9 cellular contexts compared by ENCODE assay signal in genomic region chr5:177491429-177491945, GRCh38. TPM values are rescaled to one million over a fixed set of nuclear protein-coding genes. Genes with fewer than 3 reads are reported as not detected.
DNase-seq lines count a peak whose midpoint lies in the region; ATAC-seq and TF ChIP-seq lines count a peak whose summit lies in the region.
"Had no signal": no experiment of that assay in that cellular context is flagged by ENCODE, and none has a peak within 500 bp of the region (broad histone marks: within the 10 kb centered on the region; RNA-seq: fewer than 3 reads in every experiment).

No MANE protein-coding gene starts in this region.

- peak overlapping the region; percentile 18 for H3K4me3 Mint-ChIP-seq in Calu3 (ENCODE audit: low read depth, unreplicated experiment)
- H3K4me3 Mint-ChIP-seq in activated naive CD8-positive, alpha-beta T cell treated with anti-CD3 and anti-CD28 coated beads for 36 hours = no peak overlapping the region

- peak overlapping the region; percentile 28; the same call in 1 of the 2 replicates for H3K27ac ChIP-seq in HUES6 (ENCODE audit: low read depth, low read length)
- H3K27ac ChIP-seq: SJSA1 had no signal

- H3K4me1 Mint-ChIP-seq in Calu3 (ENCODE audit: low read depth, unreplicated experiment) = peaks cover 14% of the 10 kb centered on the region
- H3K4me1 Mint-ChIP-seq in activated naive CD8-positive, alpha-beta T cell treated with anti-CD3 and anti-CD28 coated beads for 36 hours = peaks cover 16% of the 10 kb centered on the region

- no peak overlapping the region for H3K27ac Mint-ChIP-seq in Calu3 (ENCODE audit: unreplicated experiment)
- no peak overlapping the region for H3K27ac Mint-ChIP-seq in activated naive CD8-positive, alpha-beta T cell treated with anti-CD3 and anti-CD28 coated beads for 36 hours

- peak; percentile 97 for TF ChIP-seq CTCF in Calu3 (IDR thresholded peaks at IDR 0.05; ENCODE audit: unreplicated experiment)

- peak; percentile 63 for DNase-seq in Calu3
- peak; percentile 58 for DNase-seq in activated naive CD8-positive, alpha-beta T cell treated with anti-CD3 and anti-CD28 coated beads for 36 hours
- DNase-seq in left colon = peak in 1 of 2 donors; percentile 57
- no peak for DNase-seq in NCI-H1092 (lab: John Stamatoyannopoulos, UW)
- no peak for DNase-seq in epidermal melanocyte (ENCODE audit: insufficient read length, low spot score)

- peaks cover 99% of the 10 kb centered on the region for H3K36me3 Mint-ChIP-seq in Calu3 (ENCODE audit: insufficient read depth, unreplicated experiment)
- H3K36me3 Mint-ChIP-seq in activated naive CD8-positive, alpha-beta T cell treated with anti-CD3 and anti-CD28 coated beads for 36 hours = peaks cover 17% of the 10 kb centered on the region

- no peak overlapping the region for H3K9ac ChIP-seq in HUES6 (ENCODE audit: low read length)

- H3K27me3 ChIP-seq in HUES6 (ENCODE audit: control insufficient read depth, insufficient read depth, low read length) = no peaks in the 10 kb centered on the region
- H3K27me3 ChIP-seq: SJSA1 had no signal

- H3K4me1 ChIP-seq in HUES6 (ENCODE audit: control insufficient read depth, insufficient read depth, low read length) = peaks cover 30% of the 10 kb centered on the region

- intact Hi-C loops in Calu3 (cut with micrococcal nuclease; ENCODE audit: unreplicated experiment) (no loop called here), left colon (cut with DNase I, micrococcal nuclease) (no loop called here)

- no peaks in the 10 kb centered on the region for H3K27me3 Mint-ChIP-seq in Calu3 (ENCODE audit: unreplicated experiment)
- H3K27me3 Mint-ChIP-seq in activated naive CD8-positive, alpha-beta T cell treated with anti-CD3 and anti-CD28 coated beads for 36 hours = no peaks in the 10 kb centered on the region

- H3K9me3 ChIP-seq in HUES6 (ENCODE audit: control insufficient read depth, insufficient read depth, low read depth, low read length) = no peaks in the 10 kb centered on the region
- H3K9me3 ChIP-seq: SJSA1 had no signal

- ATAC-seq in left colon (peak; percentile 64), HG02642 (IDR thresholded peaks at IDR 0.05; ENCODE audit: poor library complexity, unreplicated experiment) (no peak), GM18867 (IDR thresholded peaks at IDR 0.05; ENCODE audit: unreplicated experiment) (no peak)

- no peak overlapping the region for H3K4me3 ChIP-seq in HUES6 (ENCODE audit: low read depth, low read length)
- H3K4me3 ChIP-seq: SJSA1 had no signal

- no peaks in the 10 kb centered on the region for H3K9me3 Mint-ChIP-seq in Calu3 (ENCODE audit: low read depth, unreplicated experiment)
- H3K9me3 Mint-ChIP-seq in activated naive CD8-positive, alpha-beta T cell treated with anti-CD3 and anti-CD28 coated beads for 36 hours = no peaks in the 10 kb centered on the region

- BruUV-seq in Calu3 (replicated peaks; lab: Mats Ljungman, UMichigan) = no TSS peak

- H3K36me3 ChIP-seq in HUES6 (ENCODE audit: control insufficient read depth, insufficient read depth, low read length) = peaks cover 75% of the 10 kb centered on the region

- CTCF ChIA-PET in Calu3 (lab: Charles Lee) = interaction anchor here (0.6 kb wide), 1 partner anchor 65 kb away, joined by 3 read pairs; the partner anchor contains the start of gene GRK6

RNA-seq across cellular contexts. Expression of gene PDLIM7, which starts 5.9 kb away (rescaled TPM):
- total RNA-seq in Calu3 (2022) = 400 and 420 TPM in 2 replicates
- 10 to 100 TPM; 38.5 to 41.9 TPM for total RNA-seq in activated naive CD8-positive, alpha-beta T cell treated with anti-CD3 and anti-CD28 coated beads for 36 hours
- total RNA-seq in left colon = 10 to 100 TPM; 12.1 to 56.5 TPM

RNA-seq across cellular contexts. Expression of gene DBN1, which starts 18.1 kb away (rescaled TPM):
- total RNA-seq in Calu3 (2022) = 207 and 218 TPM in 2 replicates
- total RNA-seq in activated naive CD8-positive, alpha-beta T cell treated with anti-CD3 and anti-CD28 coated beads for 36 hours = 100 to 1,000 TPM; 100 to 106 TPM
- total RNA-seq in left colon = 10 to 100 TPM; 11.8 to 18.8 TPM

RNA-seq across cellular contexts. Expression of gene DOK3, which starts 18.1 kb away (rescaled TPM):
- 14.5 and 15.7 TPM in 2 replicates for total RNA-seq in Calu3 (2022)
- total RNA-seq in activated naive CD8-positive, alpha-beta T cell treated with anti-CD3 and anti-CD28 coated beads for 36 hours = 1 to 10 TPM; 8.2 to 8.6 TPM
- 1 to 10 TPM; 4.1 to 8.9 TPM for total RNA-seq in left colon

RNA-seq across cellular contexts. Expression of gene DDX41, which starts 25.3 kb away (rescaled TPM):
- total RNA-seq in Calu3 (2022) = 101 and 132 TPM in 2 replicates
- 100 to 1,000 TPM; 211 to 220 TPM for total RNA-seq in activated naive CD8-positive, alpha-beta T cell treated with anti-CD3 and anti-CD28 coated beads for 36 hours
- total RNA-seq in left colon = 10 to 100 TPM; 74.3 to 79.9 TPM

RNA-seq across cellular contexts. Expression of gene PRR7, which starts 44.9 kb away (rescaled TPM):
- 25.2 and 27.6 TPM in 2 replicates for total RNA-seq in Calu3 (2022)
- 10 to 100 TPM; 21.5 to 21.8 TPM for total RNA-seq in activated naive CD8-positive, alpha-beta T cell treated with anti-CD3 and anti-CD28 coated beads for 36 hours
- 1 to 10 TPM; 1.6 to 2.2 TPM for total RNA-seq in left colon

Comparison
In these comparisons a context has a peak if more than half of its experiments do, and no peak if none do; other contexts are left out.
1. DNase-seq: peak in Calu3 (single experiment) and activated naive CD8-positive, alpha-beta T cell treated with anti-CD3 and anti-CD28 coated beads for 36 hours (single experiment); none in NCI-H1092 (single experiment) and epidermal melanocyte (single experiment).
2. RNA of gene DBN1, which starts 18.1 kb away (total RNA-seq): 207 to 218 TPM in Calu3 and 100 to 106 TPM in activated naive CD8-positive, alpha-beta T cell treated with anti-CD3 and anti-CD28 coated beads for 36 hours; 11.8 to 18.8 TPM in left colon; every median in the first group is over 4 times any median in the second.